Comparison of ENCODE assay signal across 7 cellular contexts in genomic region chr5:72848474-72849428, GRCh38. TPM values are rescaled to one million over a fixed set of nuclear protein-coding genes. Genes with fewer than 3 reads are reported as not detected.
DNase-seq lines count a peak whose midpoint lies in the region; FAIRE-seq and TF ChIP-seq lines count a peak whose summit lies in the region.

No MANE protein-coding gene starts in this region.

- H3K27ac ChIP-seq in GM23248 (peak overlapping the region; percentile 81), mesenchymal stem cell (ENCODE audit: low read length, poor library complexity, severe bottlenecking) (peak overlapping the region; percentile 96)

- peaks cover 2% of the 10 kb centered on the region for H3K79me1 ChIP-seq in mesenchymal stem cell (replicated peaks; ENCODE audit: low read length, poor library complexity, severe bottlenecking)

- H4K91ac ChIP-seq in mesenchymal stem cell (ENCODE audit: low read length), result peak overlapping the region; percentile 98

- no peaks in the 10 kb centered on the region for H3K9me2 ChIP-seq in GM23248 (ENCODE audit: insufficient read depth)

- H3K4me1 ChIP-seq in GM23248 (ENCODE audit: insufficient read depth) (peaks cover 61% of the 10 kb centered on the region), mesenchymal stem cell (ENCODE audit: control insufficient read depth, insufficient read depth, low read depth, low read length) (peaks cover 3% of the 10 kb centered on the region)

- TF ChIP-seq POLR2A in GM12892 (IDR thresholded peaks at IDR 0.05; ENCODE audit: low read depth, low read length), result no peak

- peak overlapping the region; percentile 1 for H2BK5ac ChIP-seq in mesenchymal stem cell (ENCODE audit: low read depth, low read length, poor library complexity, severe bottlenecking)

- in situ Hi-C loops in GM23248 (cut with MboI), result loop anchor here (10.0 kb wide), 1 partner anchor 494 kb away; no protein-coding TSS in a partner anchor

- peaks cover 90% of the 10 kb centered on the region for H3K79me2 ChIP-seq in GM23248 (ENCODE audit: insufficient read depth)

- H2BK12ac ChIP-seq in mesenchymal stem cell (ENCODE audit: low read length in 2 of 2), result no peak overlapping the region

- H3K4me3 ChIP-seq in GM23248 (peak overlapping the region; percentile 83), mesenchymal stem cell (ENCODE audit: insufficient read depth in 1 of 2, low read depth in 1 of 2, low read length in 2 of 2) (peak overlapping the region; percentile 93 to 95)

- H3K9me3 ChIP-seq in GM23248 (ENCODE audit: low read depth), result no peaks in the 10 kb centered on the region
- no peaks in the 10 kb centered on the region for H3K9me3 ChIP-seq in mesenchymal stem cell (ENCODE audit: control insufficient read depth, low read length)

- H3K14ac ChIP-seq in mesenchymal stem cell (ENCODE audit: low read length in 2 of 2), result peak overlapping the region in 1 of 2 experiments; percentile 4

- H2BK120ac ChIP-seq in mesenchymal stem cell (ENCODE audit: low read depth, low read length), result peak overlapping the region; percentile 79

- H3K4ac ChIP-seq in mesenchymal stem cell (ENCODE audit: low read depth in 1 of 2, low read length in 2 of 2), result peak overlapping the region; percentile 4 to 95

- H3K18ac ChIP-seq in mesenchymal stem cell (ENCODE audit: low read depth in 1 of 2, low read length in 2 of 2), result peak overlapping the region; percentile 93 to 100

- peak overlapping the region; percentile 85 for H4K8ac ChIP-seq in mesenchymal stem cell (ENCODE audit: low read length)

- H3K9ac ChIP-seq in GM23248, result peak overlapping the region; percentile 86
- H3K9ac ChIP-seq in mesenchymal stem cell (ENCODE audit: low read length), result peak overlapping the region; percentile 95

- no peak overlapping the region for H3K23ac ChIP-seq in mesenchymal stem cell (ENCODE audit: low read length in 2 of 2)

- no peak overlapping the region for H2AK5ac ChIP-seq in mesenchymal stem cell (ENCODE audit: low read length, severe bottlenecking)

- H3K27me3 ChIP-seq in GM23248 (replicated peaks; ENCODE audit: insufficient read depth) (no peaks in the 10 kb centered on the region), mesenchymal stem cell (ENCODE audit: control insufficient read depth in 1 of 2, insufficient read depth in 1 of 2, low read length in 2 of 2) (no peaks in the 10 kb centered on the region)

- peaks cover 25% of the 10 kb centered on the region; the same call in 1 of the 2 replicates for H3F3A ChIP-seq in GM23248 (ENCODE audit: insufficient read depth)

- peaks cover 25% of the 10 kb centered on the region for H3K36me3 ChIP-seq in GM23248 (ENCODE audit: low read depth)
- peaks cover 3 to 26% of the 10 kb centered on the region in 2 experiments for H3K36me3 ChIP-seq in mesenchymal stem cell (ENCODE audit: control insufficient read depth in 1 of 2, insufficient read depth in 2 of 2, low read depth in 1 of 2, low read length in 2 of 2)

- FAIRE-seq in GM12892 (lab: Jason Lieb, UNC), result peak; percentile 88

- 1 to 2% methylated on average over 32 to 46 of the region's 81 CpGs for WGBS in GM23248 (ENCODE audit: low coverage in 1 of 2, low lambda C conversion rate in 2 of 2, missing lambda C conversion rate in 2 of 2), 2 experiments
- WGBS in mesenchymal stem cell, result under 1% methylated on average over 62 of the region's 81 CpGs

- H3K4me2 ChIP-seq in GM23248 (ENCODE audit: unreplicated experiment), result peak overlapping the region; percentile 100
- H3K4me2 ChIP-seq in mesenchymal stem cell (ENCODE audit: low read length, poor library complexity, severe bottlenecking), result peak overlapping the region; percentile 92

- DNase-seq in GM12892 (ENCODE audit: insufficient read length) (peak; percentile 32), GM23248 (peak; percentile 73), LoVo (ENCODE audit: low spot score) (peak; percentile 44), ecto neural progenitor cell (ENCODE audit: low spot score) (peak; percentile 76), mesenchymal stem cell (peak; percentile 54)
- peak; percentile 48 to 60 for DNase-seq in activated CD4-positive, alpha-beta T cell treated with anti-CD3 and anti-CD28 coated beads, Interleukin-2, amount 50 U/mL, for 48 hours
- peak; percentile 15 for DNase-seq in stimulated activated CD8-positive, alpha-beta memory T cell treated with anti-CD3 and anti-CD28 coated beads, Interleukin-12 subunit alpha, Interleukin-12 subunit beta, amount 100 ng/mL, for 24 hours (ENCODE audit: extremely low read depth)

- peaks cover 19% of the 10 kb centered on the region; the same call in 1 of the 2 replicates for H4K20me1 ChIP-seq in GM23248 (ENCODE audit: insufficient read depth)

- peak overlapping the region; percentile 56 for H2AFZ ChIP-seq in GM23248
- peak overlapping the region; percentile 36 for H2AFZ ChIP-seq in mesenchymal stem cell (ENCODE audit: low read depth, low read length)

- H2BK15ac ChIP-seq in mesenchymal stem cell (ENCODE audit: low read depth, poor library complexity, severe bottlenecking), result peak overlapping the region; percentile 97

RNA-seq across cellular contexts. Expression of gene TNPO1, which starts 32.3 kb away (rescaled TPM):
- 37.0 TPM for polyA plus RNA-seq in GM12892 (2012; ENCODE audit: missing spikeins)
- 167 and 211 TPM in 2 replicates for total RNA-seq in GM23248 (2014; rRNA removed; shearing (Covaris generic))
- polyA plus RNA-seq in GM23248 (2016; fragmentation: Nextera tagmentation; extraction: Ambion mirVana), result 98.9 and 100 TPM in 2 replicates
- polyA plus RNA-seq in mesenchymal stem cell (2013, experiment 1 of 2), result 88.3 TPM
- polyA plus RNA-seq in mesenchymal stem cell (2013, experiment 2 of 2), result 88.8 TPM

Comparison
In these comparisons a context has a peak if more than half of its experiments do, and no peak if none do; other contexts are left out.
1. Peak in every context shown above with its lines: DNase-seq, H3K4me3 ChIP-seq and H3K27ac ChIP-seq.
2. DNase-seq: peak in every context shown above with its lines; median percentile 76 in ecto neural progenitor cell; 73 in GM23248; 54 in activated CD4-positive, alpha-beta T cell treated with anti-CD3 and anti-CD28 coated beads, Interleukin-2, amount 50 U/mL, for 48 hours; 54 in mesenchymal stem cell; 44 in LoVo; 32 in GM12892; 15 in stimulated activated CD8-positive, alpha-beta memory T cell treated with anti-CD3 and anti-CD28 coated beads, Interleukin-12 subunit alpha, Interleukin-12 subunit beta, amount 100 ng/mL, for 24 hours.